9 cellular contexts compared by ENCODE assay signal in genomic region chr17:38286501-38287091, GRCh38. TPM values are rescaled to one million over a fixed set of nuclear protein-coding genes. Genes with fewer than 3 reads are reported as not detected.
A peak's percentile ranks its signal among the peaks of the same experiment; 100 is the strongest.
DNase-seq lines count a peak whose midpoint lies in the region; ATAC-seq and TF ChIP-seq lines count a peak whose summit lies in the region.
"Not testable (repeated sequence)": the region's sequence is repeated elsewhere in the genome, so short reads cannot be mapped to it uniquely, and the experiment has no call there.
"Had no signal": no experiment of that assay in that cellular context is flagged by ENCODE, and none has a peak within 500 bp of the region (broad histone marks: within the 10 kb centered on the region; RNA-seq: fewer than 3 reads in every experiment).

No MANE protein-coding gene starts in this region.

- peak overlapping the region; percentile 35 for H4K91ac ChIP-seq in trophoblast cell (ENCODE audit: low read depth, low read length)

- not testable (repeated sequence) for H3K36me3 Mint-ChIP-seq in activated CD8-positive, alpha-beta T cell treated with anti-CD3 and anti-CD28 coated beads for 36 hours (ENCODE audit: low read depth)

- WGBS in trophoblast cell (ENCODE audit: extremely low coverage, insufficient coverage, insufficient read length) = no CpG with 5 or more reads among the region's 11 CpGs
- WGBS in aorta, 2 donors = 29 to 35% methylated on average over 8 of the region's 11 CpGs

- H3K36me3 ChIP-seq in PC-9 (ENCODE audit: low read depth); trophoblast cell (ENCODE audit: control insufficient read depth in 1 of 2, insufficient read depth in 2 of 2, low read length in 2 of 2); aorta (ENCODE audit: control insufficient read depth in 1 of 2, insufficient read depth in 2 of 2, low read length in 1 of 2): not testable (repeated sequence)

- not testable (repeated sequence) for H2BK5ac ChIP-seq in trophoblast cell (ENCODE audit: low read depth, low read length, poor library complexity)

- H3K79me2 ChIP-seq in PC-9 (ENCODE audit: low read depth); trophoblast cell (ENCODE audit: control insufficient read depth, insufficient read depth, low read length, poor library complexity): not testable (repeated sequence)

- H3K4me2 ChIP-seq in PC-9 (peak overlapping the region; percentile 72), trophoblast cell (ENCODE audit: low read length) (peak overlapping the region; percentile 25)

- H3F3A ChIP-seq in PC-9 (ENCODE audit: insufficient read depth, low read depth) = peaks cover 16% of the 10 kb centered on the region

- peak; percentile 65 for ATAC-seq in HG03460 (IDR thresholded peaks at IDR 0.05; ENCODE audit: unreplicated experiment)
- ATAC-seq in activated CD8-positive, alpha-beta T cell treated with anti-CD3 and anti-CD28 coated beads for 36 hours = peak; percentile 95
- ATAC-seq in aorta (ENCODE audit: low FRiP score) = peak; percentile 78

- not testable (repeated sequence) for H3K9me3 Mint-ChIP-seq in activated CD8-positive, alpha-beta T cell treated with anti-CD3 and anti-CD28 coated beads for 36 hours

- H2BK12ac ChIP-seq in trophoblast cell (ENCODE audit: low read length) = not testable (repeated sequence)

- not testable (repeated sequence) for H3K27me3 ChIP-seq in PC-9 (ENCODE audit: insufficient read depth, low read depth); trophoblast cell (ENCODE audit: insufficient read depth, low read length); aorta (ENCODE audit: control insufficient read depth in 1 of 2, insufficient read depth in 2 of 2, low read length in 1 of 2)

- H3K4me3 ChIP-seq in GM12865 (ENCODE audit: low read depth, low read length); trophoblast cell (ENCODE audit: low read depth, low read length); aorta (ENCODE audit: low read length in 2 of 2): not testable (repeated sequence)
- peak overlapping the region; percentile 21; the same call in 1 of the 2 replicates for H3K4me3 ChIP-seq in PC-9
- H3K4me3 ChIP-seq in coronary artery = peak overlapping the region; percentile 1

- H4K8ac ChIP-seq in trophoblast cell (ENCODE audit: low read depth, low read length) = not testable (repeated sequence)

- H3K9ac ChIP-seq in trophoblast cell (ENCODE audit: low read length) = not testable (repeated sequence)

- TF ChIP-seq CTCF in GM12865 (IDR thresholded peaks at IDR 0.05; ENCODE audit: insufficient read depth, low read depth, low read length, missing control alignments); PC-9 (conservative IDR thresholded peaks at IDR 0.05); activated CD8-positive, alpha-beta T cell treated with anti-CD3 and anti-CD28 coated beads for 36 hours (IDR thresholded peaks at IDR 0.05); coronary artery (IDR thresholded peaks at IDR 0.05): not testable (repeated sequence)

- not testable (repeated sequence) for H4K20me1 ChIP-seq in PC-9 (ENCODE audit: insufficient read depth)

- not testable (repeated sequence) for H3K9me2 ChIP-seq in PC-9 (ENCODE audit: insufficient read depth)

- not testable (repeated sequence) for H2AFZ ChIP-seq in PC-9; trophoblast cell (ENCODE audit: insufficient read depth, low read length, poor library complexity)

- BruUV-seq in PC-9 (replicated peaks; lab: Mats Ljungman, UMichigan) = TSS peak; percentile 98

- not testable (repeated sequence) for H3K4me1 Mint-ChIP-seq in activated CD8-positive, alpha-beta T cell treated with anti-CD3 and anti-CD28 coated beads for 36 hours (ENCODE audit: low read depth)

- not testable (repeated sequence) for H2BK120ac ChIP-seq in trophoblast cell (ENCODE audit: insufficient read depth, low read length, poor library complexity)

- POLR2A ChIA-PET in PC-9 (lab: Charles Lee; ENCODE audit: unreplicated experiment); activated CD8-positive, alpha-beta T cell treated with anti-CD3 and anti-CD28 coated beads for 36 hours (lab: Charles Lee): not testable (repeated sequence)

- not testable (repeated sequence) for H3K23ac ChIP-seq in trophoblast cell (ENCODE audit: low read length)

- H2AK5ac ChIP-seq in trophoblast cell (ENCODE audit: low read length) = not testable (repeated sequence)

- not testable (repeated sequence) for H3K14ac ChIP-seq in trophoblast cell (ENCODE audit: low read length)

- peak; percentile 3 for DNase-seq in GM12865 (ENCODE audit: low read depth)
- DNase-seq in PC-9 = peak; percentile 71 to 79
- DNase-seq in activated CD8-positive, alpha-beta T cell treated with anti-CD3 and anti-CD28 coated beads for 36 hours = peak; percentile 27
- DNase-seq in coronary artery (ENCODE audit: low spot score) = peak; percentile 77
- peak; percentile 1 for DNase-seq in iPS-NIHi11 (ENCODE audit: low spot score)
- peak; percentile 46 to 61 for DNase-seq in trophoblast cell
- DNase-seq in aorta = peak in 1 of 2 donors; percentile 69

- H3K4me1 ChIP-seq in PC-9 (replicated peaks; ENCODE audit: insufficient read depth) = peaks cover 21% of the 10 kb centered on the region
- H3K4me1 ChIP-seq in trophoblast cell (ENCODE audit: control insufficient read depth in 1 of 2, insufficient read depth in 2 of 2, low read length in 2 of 2); aorta (ENCODE audit: control insufficient read depth in 1 of 2, insufficient read depth in 2 of 2, low read length in 2 of 2): not testable (repeated sequence)

- H3K4me3 Mint-ChIP-seq in activated CD8-positive, alpha-beta T cell treated with anti-CD3 and anti-CD28 coated beads for 36 hours = not testable (repeated sequence)

- peak overlapping the region; percentile 23 for H3K18ac ChIP-seq in trophoblast cell (ENCODE audit: low read length)

- not testable (repeated sequence) for H4K12ac ChIP-seq in trophoblast cell (ENCODE audit: low read depth, low read length)

- not testable (repeated sequence) for H3K27me3 Mint-ChIP-seq in activated CD8-positive, alpha-beta T cell treated with anti-CD3 and anti-CD28 coated beads for 36 hours

- H3K79me1 ChIP-seq in trophoblast cell (ENCODE audit: low read length) = not testable (repeated sequence)

- CTCF ChIA-PET in PC-9 (lab: Charles Lee); activated CD8-positive, alpha-beta T cell treated with anti-CD3 and anti-CD28 coated beads for 36 hours (lab: Charles Lee): not testable (repeated sequence)

- not testable (repeated sequence) for H3K9me3 ChIP-seq in PC-9 (ENCODE audit: insufficient read depth, low read depth); trophoblast cell (ENCODE audit: insufficient read depth, low read depth, low read length); aorta (ENCODE audit: control insufficient read depth, low read length)

- peak overlapping the region; percentile 64 for H3K27ac Mint-ChIP-seq in activated CD8-positive, alpha-beta T cell treated with anti-CD3 and anti-CD28 coated beads for 36 hours

- intact Hi-C loops in PC-9 (cut with micrococcal nuclease; ENCODE audit: unreplicated experiment); activated CD8-positive, alpha-beta T cell treated with anti-CD3 and anti-CD28 coated beads for 36 hours (cut with micrococcal nuclease); aorta (cut with DNase I): not testable (repeated sequence)

- H3K4ac ChIP-seq in trophoblast cell (ENCODE audit: low read depth, low read length) = not testable (repeated sequence)

- H3K27ac ChIP-seq in PC-9 (peak overlapping the region; percentile 78), coronary artery (peak overlapping the region in 1 of 2 donors; percentile 18), trophoblast cell (ENCODE audit: low read depth, low read length) (peak overlapping the region; percentile 77)
- not testable (repeated sequence) for H3K27ac ChIP-seq in aorta (ENCODE audit: low read depth in 1 of 2, low read length in 2 of 2)

RNA-seq across cellular contexts. Expression of gene MRPL45, which starts 10.4 kb away (rescaled TPM):
- 50.6 and 56.2 TPM in 2 replicates for total RNA-seq in PC-9 (2021)
- 10 to 100 TPM; 54.3 to 54.6 TPM for total RNA-seq in activated CD8-positive, alpha-beta T cell treated with anti-CD3 and anti-CD28 coated beads for 36 hours
- 51.6 and 53.7 TPM in 2 replicates for polyA plus RNA-seq in trophoblast cell (2013)
- total RNA-seq in aorta = 10 to 100 TPM; 14.4 to 23.4 TPM
- 10 to 100 TPM; 31.0 to 38.9 TPM for polyA plus RNA-seq in aorta

RNA-seq across cellular contexts. Expression of gene GPR179, which starts 57.2 kb away (rescaled TPM):
- 0.57 and 0.58 TPM in 2 replicates for total RNA-seq in PC-9 (2021)
- under 1 TPM in 1 of 2 experiments, not detected in 1; 0.07 TPM for total RNA-seq in activated CD8-positive, alpha-beta T cell treated with anti-CD3 and anti-CD28 coated beads for 36 hours
- under 0.01 TPM in 2 replicates for polyA plus RNA-seq in trophoblast cell (2013)
- not detected for total RNA-seq in aorta
- under 1 TPM in 1 of 2 donors, not detected in 1; under 0.01 TPM for polyA plus RNA-seq in aorta
- total RNA-seq: glomerular endothelial cell had no signal
